ENCODE assay signal across 1 cellular context in genomic region chr11:70054020-70054419, GRCh38.
TF ChIP-seq lines count a peak whose summit lies in the region.

No MANE protein-coding gene starts in this region.

TF ChIP-seq in GM23338, 12 proteins besides CTCF, POLR2A, EP300 and RAD21 (continued from another document):
- TF ChIP-seq ZNF462 (CRISPR knock-in tag; IDR thresholded peaks at IDR 0.05) (no peak), JUNB (IDR thresholded peaks at IDR 0.05; ENCODE audit: unreplicated experiment) (no peak), REST (IDR thresholded peaks at IDR 0.05; ENCODE audit: unreplicated experiment) (no peak), NANOG (IDR thresholded peaks at IDR 0.05; ENCODE audit: borderline replicate concordance) (no peak)
